In the genomic region with DNA sequence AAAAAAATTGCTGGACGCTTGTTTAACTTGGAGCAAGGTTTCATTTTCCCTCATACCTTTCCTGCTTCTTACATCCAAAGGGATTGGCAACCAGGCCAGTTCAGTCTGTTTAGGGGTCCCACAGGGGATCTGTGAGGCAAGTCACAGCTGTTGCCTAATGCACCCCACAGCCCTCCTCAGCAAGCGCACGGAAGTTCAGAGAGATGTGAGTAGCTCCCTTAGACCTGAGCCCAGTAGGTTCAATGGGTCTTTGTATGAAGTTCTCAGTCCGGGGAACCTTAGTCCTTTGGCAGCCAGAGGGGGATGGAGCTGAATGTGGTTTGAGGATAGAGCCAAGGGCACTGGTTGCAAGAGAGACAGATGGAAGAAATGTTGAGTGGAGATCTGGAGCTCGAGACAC, we compare ENCODE assay signal across 18 cellular contexts. TPM values are rescaled to one million over a fixed set of nuclear protein-coding genes. Genes with fewer than 3 reads are reported as not detected.
"Had no signal": no experiment of that assay in that cellular context is flagged by ENCODE, and none has a peak within 500 bp of the region (broad histone marks: within the 10 kb centered on the region; RNA-seq: fewer than 3 reads in every experiment).

No MANE protein-coding gene starts in this region.

- DNase-seq: activated B cell treated with CpG ODN at 0.5 μM for 24 hours; activated CD4-positive, alpha-beta T cell treated with anti-CD3 and anti-CD28 coated beads, Interleukin-2, amount 10 ng/mL, durations not matched to agents 24 days and 14 days; activated CD8-positive, alpha-beta T cell treated with anti-CD3 and anti-CD28 coated beads for 36 hours; activated effector memory CD4-positive, alpha-beta T cell treated with Interleukin-2 at 50 U/mL for 16 hours; activated T-cell treated with anti-CD3 and anti-CD28 coated beads, Interleukin-2, amount 50 U/mL, for 4 hours; endodermal cell; foreskin melanocyte; kidney; left lung; right cardiac atrium had no signal

- ATAC-seq: activated CD8-positive, alpha-beta T cell treated with anti-CD3 and anti-CD28 coated beads for 36 hours; activated naive CD4-positive, alpha-beta T cell treated with anti-CD3 and anti-CD28 coated beads, Interleukin-2, amount 50 U/mL, for 72 hours; activated T-cell treated with anti-CD3 and anti-CD28 coated beads, Interleukin-2, amount 50 U/mL, for 4 hours; left lung; right cardiac atrium had no signal

- H3K4me1 Mint-ChIP-seq: endodermal cell had no signal

- H3K9me3 ChIP-seq: left lung, prostate gland, thoracic aorta had no signal

- H3K9me3 Mint-ChIP-seq: activated B cell treated with CpG ODN at 0.5 μM for 24 hours; activated CD4-positive, alpha-beta T cell treated with anti-CD3 and anti-CD28 coated beads, Interleukin-2, amount 10 ng/mL, durations not matched to agents 24 days and 14 days; activated CD8-positive, alpha-beta T cell treated with anti-CD3 and anti-CD28 coated beads for 36 hours; activated naive CD4-positive, alpha-beta T cell treated with anti-CD3 and anti-CD28 coated beads, Interleukin-2, amount 50 U/mL, for 72 hours; activated T-cell treated with anti-CD3 and anti-CD28 coated beads, Interleukin-2, amount 50 U/mL, for 4 hours; endodermal cell; stimulated activated naive CD8-positive, alpha-beta T cell treated with anti-CD3 and anti-CD28 coated beads, Interleukin-15, Interleukin-2, amounts not matched to agents 100 ng/mL and 50 ng/mL, for 24 hours had no signal

- H3K4me3 Mint-ChIP-seq: activated B cell treated with CpG ODN at 0.5 μM for 24 hours; activated CD4-positive, alpha-beta T cell treated with anti-CD3 and anti-CD28 coated beads, Interleukin-2, amount 10 ng/mL, durations not matched to agents 24 days and 14 days; activated CD8-positive, alpha-beta T cell treated with anti-CD3 and anti-CD28 coated beads for 36 hours; activated T-cell treated with anti-CD3 and anti-CD28 coated beads, Interleukin-2, amount 50 U/mL, for 4 hours; endodermal cell; stimulated activated naive CD8-positive, alpha-beta T cell treated with anti-CD3 and anti-CD28 coated beads, Interleukin-15, Interleukin-2, amounts not matched to agents 100 ng/mL and 50 ng/mL, for 24 hours had no signal

- H3K27me3 Mint-ChIP-seq: activated B cell treated with CpG ODN at 0.5 μM for 24 hours; activated CD4-positive, alpha-beta T cell treated with anti-CD3 and anti-CD28 coated beads, Interleukin-2, amount 10 ng/mL, durations not matched to agents 24 days and 14 days; activated CD8-positive, alpha-beta T cell treated with anti-CD3 and anti-CD28 coated beads for 36 hours; stimulated activated naive CD8-positive, alpha-beta T cell treated with anti-CD3 and anti-CD28 coated beads, Interleukin-15, Interleukin-2, amounts not matched to agents 100 ng/mL and 50 ng/mL, for 24 hours had no signal

- H3K27ac ChIP-seq: cardiac muscle cell, left lung, prostate gland, SK-N-MC, thoracic aorta had no signal

- H3K27ac Mint-ChIP-seq: activated B cell treated with CpG ODN at 0.5 μM for 24 hours; activated CD4-positive, alpha-beta T cell treated with anti-CD3 and anti-CD28 coated beads, Interleukin-2, amount 10 ng/mL, durations not matched to agents 24 days and 14 days; activated CD8-positive, alpha-beta T cell treated with anti-CD3 and anti-CD28 coated beads for 36 hours; endodermal cell; stimulated activated naive CD8-positive, alpha-beta T cell treated with anti-CD3 and anti-CD28 coated beads, Interleukin-15, Interleukin-2, amounts not matched to agents 100 ng/mL and 50 ng/mL, for 24 hours had no signal

RNA-seq across cellular contexts. Expression of gene GMFG, which starts 19.4 kb away (rescaled TPM):
- total RNA-seq: cardiac muscle cell, endodermal cell, epithelial cell of proximal tubule, myocyte had no signal
